Comparison of ENCODE assay signal across 12 cellular contexts in genomic region chr6:144131248-144131709, GRCh38. TPM values are rescaled to one million over a fixed set of nuclear protein-coding genes. Genes with fewer than 3 reads are reported as not detected.
DNase-seq lines count a peak whose midpoint lies in the region; ATAC-seq, FAIRE-seq and TF ChIP-seq lines count a peak whose summit lies in the region.
"Had no signal": no experiment of that assay in that cellular context is flagged by ENCODE, and none has a peak within 500 bp of the region (broad histone marks: within the 10 kb centered on the region; RNA-seq: fewer than 3 reads in every experiment).

No MANE protein-coding gene starts in this region.

- H3F3A ChIP-seq in MM.1S (ENCODE audit: insufficient read depth, low read length) = no peaks in the 10 kb centered on the region

- RAD21 ChIA-PET in GM12878 (lab: Charles Lee; ENCODE audit: unreplicated experiment) = interaction anchor here (0.9 kb wide), 1 partner anchor 1656 kb away, joined by 3 read pairs; no protein-coding TSS in a partner anchor

- DNase-seq in activated T-cell treated with anti-CD3 and anti-CD28 coated beads, Interleukin-2, amount 50 U/mL, for 24 hours = no peak
- DNase-seq in activated T-cell treated with anti-CD3 and anti-CD28 coated beads for 4 hours = no peak
- DNase-seq in HPDE6-E6E7 (ENCODE audit: extremely low spot score) = peak; percentile 66
- no peak for DNase-seq in GM12878 (ENCODE audit: low read depth, low spot score)
- no peak for DNase-seq in MM.1S
- DNase-seq in pons (ENCODE audit: low spot score) = no peak
- DNase-seq in MG63 = no peak
- DNase-seq: H9, NCI-H526 had no signal

- H2AFZ ChIP-seq in GM12878 (ENCODE audit: control insufficient read depth, low read depth, low read length) = peak overlapping the region; percentile 56
- H2AFZ ChIP-seq in MM.1S (ENCODE audit: low read length) = no peak overlapping the region

- BruUV-seq in GM12878 (replicated peaks; lab: Mats Ljungman, UMichigan) = no TSS peak

- intact Hi-C loops in GM12878 (cut with micrococcal nuclease; ENCODE audit: unreplicated experiment) = no loop called here

- peak; percentile 85 for ATAC-seq in GM12878
- ATAC-seq in stimulated activated memory B cell treated with anti-CD40 and anti-IgM and Interleukin-4, amounts not matched to agents 10 μg/mL and 1 μg/mL and 100 μg/mL, for 72 hours = peak; percentile 55
- ATAC-seq: K562 had no signal

- peaks cover 3% of the 10 kb centered on the region for H3K27me3 Mint-ChIP-seq in activated T-cell treated with anti-CD3 and anti-CD28 coated beads, Interleukin-2, amount 50 U/mL, for 24 hours
- peaks cover 38% of the 10 kb centered on the region for H3K27me3 Mint-ChIP-seq in stimulated activated memory B cell treated with anti-CD40 and anti-IgM and Interleukin-4, amounts not matched to agents 10 μg/mL and 1 μg/mL and 100 μg/mL, for 72 hours

- H3K4me2 ChIP-seq in GM12878 (ENCODE audit: control insufficient read depth, insufficient read depth) = 0 out of 2 replicates have a peak overlapping the region, but pooled peaks have one; percentile 30
- H3K4me2 ChIP-seq in MM.1S (ENCODE audit: low read depth, low read length) = no peak overlapping the region

- H3K27ac ChIP-seq in GM12878 (ENCODE audit: control insufficient read depth, insufficient read depth) (no peak overlapping the region), MM.1S (ENCODE audit: low read length) (no peak overlapping the region)
- H3K27ac ChIP-seq: ascending aorta had no signal

- no peaks in the 10 kb centered on the region for H3K9me3 Mint-ChIP-seq in activated T-cell treated with anti-CD3 and anti-CD28 coated beads, Interleukin-2, amount 50 U/mL, for 24 hours
- peaks cover 2% of the 10 kb centered on the region for H3K9me3 Mint-ChIP-seq in stimulated activated memory B cell treated with anti-CD40 and anti-IgM and Interleukin-4, amounts not matched to agents 10 μg/mL and 1 μg/mL and 100 μg/mL, for 72 hours
- H3K9me3 Mint-ChIP-seq: H9 had no signal

- H3K36me3 Mint-ChIP-seq in activated T-cell treated with anti-CD3 and anti-CD28 coated beads, Interleukin-2, amount 50 U/mL, for 24 hours (ENCODE audit: low read depth) = no peaks in the 10 kb centered on the region
- H3K36me3 Mint-ChIP-seq in stimulated activated memory B cell treated with anti-CD40 and anti-IgM and Interleukin-4, amounts not matched to agents 10 μg/mL and 1 μg/mL and 100 μg/mL, for 72 hours = no peaks in the 10 kb centered on the region

- H3K27ac Mint-ChIP-seq in activated T-cell treated with anti-CD3 and anti-CD28 coated beads, Interleukin-2, amount 50 U/mL, for 24 hours = peak overlapping the region; percentile 96
- peak overlapping the region; percentile 45 for H3K27ac Mint-ChIP-seq in stimulated activated memory B cell treated with anti-CD40 and anti-IgM and Interleukin-4, amounts not matched to agents 10 μg/mL and 1 μg/mL and 100 μg/mL, for 72 hours
- H3K27ac Mint-ChIP-seq: H9 had no signal

- H3K4me3 Mint-ChIP-seq in activated T-cell treated with anti-CD3 and anti-CD28 coated beads, Interleukin-2, amount 50 U/mL, for 24 hours = peak overlapping the region; percentile 62
- no peak overlapping the region for H3K4me3 Mint-ChIP-seq in stimulated activated memory B cell treated with anti-CD40 and anti-IgM and Interleukin-4, amounts not matched to agents 10 μg/mL and 1 μg/mL and 100 μg/mL, for 72 hours
- H3K4me3 Mint-ChIP-seq: H9 had no signal

- no peaks in the 10 kb centered on the region for H3K9me2 ChIP-seq in MM.1S (replicated peaks; ENCODE audit: insufficient read depth, low read length)

- H3K4me3 ChIP-seq in GM12878 (no peak overlapping the region), MM.1S (ENCODE audit: low read length) (no peak overlapping the region), MG63 (no peak overlapping the region)
- H3K4me3 ChIP-seq: K562 had no signal

- H4K20me1 ChIP-seq in GM12878 (ENCODE audit: control insufficient read depth, insufficient read depth) = no peaks in the 10 kb centered on the region
- H4K20me1 ChIP-seq in MM.1S (ENCODE audit: insufficient read depth, low read length) = no peaks in the 10 kb centered on the region

- H3K27me3 ChIP-seq in GM12878 (replicated peaks in 1 of 2; ENCODE audit: control insufficient read depth in 2 of 2, insufficient read depth in 2 of 2, low read length in 1 of 2) = no peaks in the 10 kb centered on the region
- no peaks in the 10 kb centered on the region for H3K27me3 ChIP-seq in MM.1S (replicated peaks; ENCODE audit: insufficient read depth, low read length)
- H3K27me3 ChIP-seq in MG63 = no peaks in the 10 kb centered on the region
- H3K27me3 ChIP-seq: ascending aorta had no signal

- CTCF ChIA-PET in GM12878 (lab: Yijun Ruan, JAX) = interaction anchor here (0.7 to 1.4 kb wide), 4 partner anchors 8 to 191 kb away, joined by 3 to 5 read pairs (median 4); partner anchors contain the start of gene STX11

- H3K36me3 ChIP-seq in GM12878 (ENCODE audit: control insufficient read depth in 2 of 2, insufficient read depth in 2 of 2, low read length in 1 of 2) (no peaks in the 10 kb centered on the region), MM.1S (replicated peaks; ENCODE audit: insufficient read depth, low read length) (no peaks in the 10 kb centered on the region), MG63 (no peaks in the 10 kb centered on the region)
- H3K36me3 ChIP-seq: ascending aorta had no signal

- POLR2A ChIA-PET in GM12878 (lab: Charles Lee) = interaction anchor here (0.8 kb wide), 1 partner anchor 12 kb away, joined by 3 read pairs; no protein-coding TSS in a partner anchor

- in situ Hi-C loops in GM12878 (cut with MboI) = no loop called here

- H3K79me2 ChIP-seq in GM12878 (ENCODE audit: control insufficient read depth, insufficient read depth, low read length) (no peaks in the 10 kb centered on the region), MM.1S (ENCODE audit: low read length) (no peaks in the 10 kb centered on the region)

- H3K9ac ChIP-seq in GM12878 (ENCODE audit: control insufficient read depth, insufficient read depth, low read length) = no peak overlapping the region
- no peak overlapping the region for H3K9ac ChIP-seq in MM.1S (ENCODE audit: low read length)

- no peak; a peak in 1 of 4 replicates for TF ChIP-seq EP300 in GM12878 (IDR thresholded peaks at IDR 0.05; ENCODE audit: borderline replicate concordance in 1 of 2, control insufficient read depth in 1 of 2, low read depth in 2 of 2, low read length in 2 of 2)

- peaks cover 46% of the 10 kb centered on the region for H3K4me1 Mint-ChIP-seq in activated T-cell treated with anti-CD3 and anti-CD28 coated beads, Interleukin-2, amount 50 U/mL, for 24 hours (ENCODE audit: low read depth)
- peaks cover 20% of the 10 kb centered on the region for H3K4me1 Mint-ChIP-seq in stimulated activated memory B cell treated with anti-CD40 and anti-IgM and Interleukin-4, amounts not matched to agents 10 μg/mL and 1 μg/mL and 100 μg/mL, for 72 hours
- H3K4me1 Mint-ChIP-seq: H9 had no signal

- no peak for TF ChIP-seq RAD21 in GM12878 (IDR thresholded peaks at IDR 0.05; ENCODE audit: insufficient read depth, low read depth, low read length)

- TF ChIP-seq CTCF in GM12878 (IDR thresholded peaks at IDR 0.05 in 2 of 3, conservative IDR thresholded peaks at IDR 0.05 in 1 of 3; ENCODE audit: control insufficient read depth in 2 of 3, extremely low read depth in 1 of 3, insufficient read depth in 1 of 3, low read depth in 3 of 3, low read length in 3 of 3) (no peak), MM.1S (IDR thresholded peaks at IDR 0.05; ENCODE audit: low read length) (no peak)

- 0% methylated on average over 1 of the region's 1 CpG for WGBS in GM12878 (ENCODE audit: insufficient coverage, insufficient replicate concordance, low lambda C conversion rate, missing lambda C conversion rate)

- H3K9me3 ChIP-seq in GM12878 (replicated peaks; ENCODE audit: control insufficient read depth, insufficient read depth, low read length) = no peaks in the 10 kb centered on the region
- H3K9me3 ChIP-seq in MM.1S (replicated peaks; ENCODE audit: insufficient read depth, low read length) = no peaks in the 10 kb centered on the region
- H3K9me3 ChIP-seq in MG63 = no peaks in the 10 kb centered on the region
- H3K9me3 ChIP-seq: ascending aorta had no signal

- TF ChIP-seq POLR2A in GM12878 (IDR thresholded peaks at IDR 0.05; ENCODE audit: low read depth, low read length) = no peak

- SMC1A ChIA-PET in GM12878 (lab: Charles Lee; ENCODE audit: uncharacterized antibody, unreplicated experiment) = interaction anchor here (0.6 to 1.3 kb wide), 4 partner anchors 10 to 87 kb away, joined by 3 read pairs; no protein-coding TSS in a partner anchor

- no peak for FAIRE-seq in GM12878 (lab: Jason Lieb, UNC)
- FAIRE-seq: K562 had no signal

- H3K4me1 ChIP-seq in GM12878 (ENCODE audit: control insufficient read depth, insufficient read depth, low read length) (peaks cover 5% of the 10 kb centered on the region), MM.1S (ENCODE audit: low read length) (no peaks in the 10 kb centered on the region)

RNA-seq across cellular contexts. Expression of gene STX11, which starts 19.0 kb away (rescaled TPM):
- 23.8 and 25.7 TPM in 2 replicates for total RNA-seq in GM12878 (2013; cell fraction: nucleolus; rRNA removed)
- total RNA-seq in GM12878 (2014; rRNA removed) = 21.3 and 22.0 TPM in 2 replicates
- total RNA-seq in GM12878 (2014; rRNA removed; fragmentation: Illumina TruSeq; extraction: Trizol) = 9.2 and 10.1 TPM in 2 replicates
- 20.9 and 23.2 TPM in 2 replicates for total RNA-seq in GM12878 (2021)
- 8.4 TPM for polyA plus RNA-seq in GM12878 (2011; ENCODE audit: low read depth)
- 34.2 and 35.3 TPM in 2 replicates for polyA plus RNA-seq in GM12878 (2011; rRNA removed)
- 34.9 and 44.9 TPM in 2 replicates for polyA plus RNA-seq in GM12878 (2011; cell fraction: cytosol; rRNA removed)
- 25.4 and 30.4 TPM in 2 replicates for polyA plus RNA-seq in GM12878 (2011; cell fraction: nucleus; rRNA removed)
- 14.9 and 16.3 TPM in 2 replicates for polyA plus RNA-seq in GM12878 (2012)
- 9.9 and 11.0 TPM in 2 replicates for polyA plus RNA-seq in GM12878 (2014; fragmentation: Illumina TruSeq; extraction: Trizol)
- 1 to 10 TPM in 1 of 2 experiments, under 1 TPM in 1; 0.66 to 2.3 TPM for polyA plus RNA-seq in GM12878 (2014; fragmentation: Nextera tagmentation; extraction: Ambion mirVana)
- polyA plus RNA-seq in GM12878 (2014; rRNA removed) = 17.8 and 18.2 TPM in 2 replicates
- polyA plus RNA-seq in GM12878 (2016; fragmentation: Nextera tagmentation; extraction: Ambion mirVana) = 10 to 100 TPM; 37.7 to 38.1 TPM
- 34.6 and 59.5 TPM in 2 replicates for polyA minus RNA-seq in GM12878 (2011; rRNA and poly(A)+ RNA removed)
- 21.9 and 22.6 TPM in 2 replicates for polyA minus RNA-seq in GM12878 (2011; cell fraction: cytosol; rRNA and poly(A)+ RNA removed)
- 13.5 and 24.3 TPM in 2 replicates for polyA minus RNA-seq in GM12878 (2011; cell fraction: nucleus; rRNA and poly(A)+ RNA removed)
- 0.35 and 1.3 TPM in 2 replicates for total RNA-seq in MG63 (2014; rRNA removed; shearing (Covaris generic); ENCODE audit: low replicate concordance)

RNA-seq across cellular contexts. Expression of gene SF3B5, which starts 35.9 kb away (rescaled TPM):
- 22.1 and 31.4 TPM in 2 replicates for total RNA-seq in GM12878 (2013; cell fraction: nucleolus; rRNA removed)
- total RNA-seq in GM12878 (2014; rRNA removed) (275 and 288 TPM in 2 replicates), GM12878 (2014; rRNA removed; fragmentation: Illumina TruSeq; extraction: Trizol) (208 and 220 TPM in 2 replicates), GM12878 (2021) (259 and 261 TPM in 2 replicates)
- polyA plus RNA-seq in GM12878 (2011; ENCODE audit: low read depth) = 210 TPM
- polyA plus RNA-seq in GM12878 (2011; rRNA removed) (131 and 269 TPM in 2 replicates), GM12878 (2014; fragmentation: Illumina TruSeq; extraction: Trizol) (107 and 336 TPM in 2 replicates), GM12878 (2014; fragmentation: Nextera tagmentation; extraction: Ambion mirVana) (100 to 1,000 TPM; 700 to 864 TPM), GM12878 (2014; rRNA removed) (346 and 373 TPM in 2 replicates), GM12878 (2016; fragmentation: Nextera tagmentation; extraction: Ambion mirVana) (100 to 1,000 TPM; 423 to 467 TPM)
- 502 and 575 TPM in 2 replicates for polyA plus RNA-seq in GM12878 (2011; cell fraction: cytosol; rRNA removed)
- polyA plus RNA-seq in GM12878 (2011; cell fraction: nucleus; rRNA removed) = 221 and 222 TPM in 2 replicates
- 198 and 217 TPM in 2 replicates for polyA plus RNA-seq in GM12878 (2012)
- 145 and 211 TPM in 2 replicates for polyA minus RNA-seq in GM12878 (2011; rRNA and poly(A)+ RNA removed)
- 58.7 and 78.2 TPM in 2 replicates for polyA minus RNA-seq in GM12878 (2011; cell fraction: cytosol; rRNA and poly(A)+ RNA removed)
- 61.8 and 82.0 TPM in 2 replicates for polyA minus RNA-seq in GM12878 (2011; cell fraction: nucleus; rRNA and poly(A)+ RNA removed)
- total RNA-seq in MG63 (2014; rRNA removed; shearing (Covaris generic); ENCODE audit: low replicate concordance) = 65.0 and 97.1 TPM in 2 replicates
